Comparison of ENCODE assay signal across 8 cellular contexts in genomic region chr11:57800444-57801184, GRCh38. TPM values are rescaled to one million over a fixed set of nuclear protein-coding genes. Genes with fewer than 3 reads are reported as not detected.
DNase-seq lines count a peak whose midpoint lies in the region; ATAC-seq, FAIRE-seq and TF ChIP-seq lines count a peak whose summit lies in the region.

No MANE protein-coding gene starts in this region.

- no peak overlapping the region for H3K27ac ChIP-seq in HEK293 (ENCODE audit: extremely low read depth, low read depth, low read length)

- H3K27me3 Mint-ChIP-seq in chondrocyte (ENCODE audit: low read depth), result no peaks in the 10 kb centered on the region

- no peak overlapping the region for H3K4me3 Mint-ChIP-seq in chondrocyte (ENCODE audit: unreplicated experiment)

- H3K9me3 ChIP-seq in HEK293 (ENCODE audit: control insufficient read depth, insufficient read depth, low read depth, low read length), result no peaks in the 10 kb centered on the region

- H3K4me3 ChIP-seq in HEK293 (ENCODE audit: low read depth, low read length), result no peak overlapping the region

- no peaks in the 10 kb centered on the region for H3K4me1 ChIP-seq in HEK293 (ENCODE audit: control insufficient read depth, insufficient read depth, low read length)

- H3K4me1 Mint-ChIP-seq in chondrocyte (ENCODE audit: low read depth), result peaks cover 31% of the 10 kb centered on the region

- peak overlapping the region; percentile 37 for H3K27ac Mint-ChIP-seq in chondrocyte (ENCODE audit: unreplicated experiment)

- peak; percentile 69 for FAIRE-seq in A204.1 (lab: Jason Lieb, UNC)

- TF ChIP-seq CTCF in GM10248 (IDR thresholded peaks at IDR 0.05; ENCODE audit: control extremely low read depth, extremely low read depth, low read depth, missing control alignments), result peak; percentile 67
- TF ChIP-seq CTCF in HEK293 (tag by site-specific recombination; IDR thresholded peaks at IDR 0.05), result peak; percentile 46; the same call in 1 of the 2 replicates
- peak; percentile 94 for TF ChIP-seq CTCF in chondrocyte (IDR thresholded peaks at IDR 0.05)

- CTCF ChIA-PET in GM10248 (lab: Yijun Ruan, JAX), result interaction anchor here (0.6 to 6.5 kb wide), 60 partner anchors 8 to 763 kb away, joined by 3 to 142 read pairs (median 6); partner anchors contain the start of genes BTBD18, CTNND1, MED19 and RTN4RL2
- CTCF ChIA-PET in HEK293 (lab: Yijun Ruan, JAX), result interaction anchor here (0.5 to 5.6 kb wide), 56 partner anchors 9 to 1348 kb away, joined by 3 to 151 read pairs (median 4); partner anchors contain the start of genes BTBD18, CTNND1, SELENOH and UBE2L6

- DNase-seq in GM10248 (ENCODE audit: extremely low spot score) (peak; percentile 71), M059J (ENCODE audit: low read depth) (peak; percentile 76), RKO (ENCODE audit: low spot score) (peak; percentile 82), chondrocyte (ENCODE audit: low spot score) (no peak), left colon (no peak), stromal cell of bone marrow (ENCODE audit: low read depth) (peak; percentile 50)

- POLR2A ChIA-PET in GM10248 (lab: Yijun Ruan, JAX), result interaction anchor here (0.6 to 1.4 kb wide), 5 partner anchors 14 to 125 kb away, joined by 3 to 5 read pairs (median 4); partner anchors contain the start of gene SELENOH
- POLR2A ChIA-PET in HEK293 (lab: Yijun Ruan, JAX), result interaction anchor here (0.5 to 2.0 kb wide), 10 partner anchors 10 to 129 kb away, joined by 3 to 16 read pairs (median 6); partner anchors contain the start of genes CTNND1, MED19, SELENOH and TMX2

- peaks cover 36% of the 10 kb centered on the region for H3K36me3 Mint-ChIP-seq in chondrocyte (ENCODE audit: low read depth)

- intact Hi-C loops in left colon (cut with DNase I, micrococcal nuclease), result loop anchor here (5.0 kb wide), 3 partner anchors 38 to 58 kb away; partner anchors contain the start of genes BTBD18 (in 1 of the 2), CTNND1 (in 1 of the 2) and SELENOH (in 1 of the 2)

- peaks cover 25 to 70% of the 10 kb centered on the region in 2 experiments for H3K36me3 ChIP-seq in HEK293 (ENCODE audit: control insufficient read depth in 2 of 2, insufficient read depth in 1 of 2, low read length in 2 of 2)

- ATAC-seq in left colon, result peak; percentile 67

- no peaks in the 10 kb centered on the region for H3K9me3 Mint-ChIP-seq in chondrocyte (ENCODE audit: low read depth)

TF ChIP-seq in HEK293, 187 proteins besides CTCF, POLR2A, EP300 and RAD21:
- TF ChIP-seq ZEB2 (tag by site-specific recombination; IDR thresholded peaks at IDR 0.05) (peak; percentile 63; the same call in 1 of the 2 replicates), PRDM1 (tag by site-specific recombination; IDR thresholded peaks at IDR 0.05) (peak; percentile 85), ZFP69B (tag by site-specific recombination; IDR thresholded peaks at IDR 0.05) (no peak), OSR2 (tag by site-specific recombination; IDR thresholded peaks at IDR 0.05) (peak; percentile 56; the same call in 1 of the 2 replicates), ZNF530 (tag by site-specific recombination; IDR thresholded peaks at IDR 0.05; ENCODE audit: low read depth) (no peak), SP3 (tag by site-specific recombination; IDR thresholded peaks at IDR 0.05) (no peak), ZBTB17 (tag by site-specific recombination; IDR thresholded peaks at IDR 0.05) (peak; percentile 95), ZNF654 (tag by site-specific recombination; IDR thresholded peaks at IDR 0.05; ENCODE audit: low read depth) (peak; percentile 78), ZBTB21 (tag by site-specific recombination; IDR thresholded peaks at IDR 0.05) (0 out of 2 replicates have a peak, but pooled peaks have one; percentile 20), ZNF2 (tag by site-specific recombination; IDR thresholded peaks at IDR 0.05) (0 out of 2 replicates have a peak, but pooled peaks have one; percentile 41), GLIS1 (tag by site-specific recombination; IDR thresholded peaks at IDR 0.05) (peak; percentile 25), EGR2 (tag by site-specific recombination; IDR thresholded peaks at IDR 0.05; ENCODE audit: low read depth) (0 out of 2 replicates have a peak, but pooled peaks have one; percentile 6), ZNF510 (tag by site-specific recombination; IDR thresholded peaks at IDR 0.05; ENCODE audit: insufficient replicate concordance) (no peak), ZNF629 (tag by site-specific recombination; IDR thresholded peaks at IDR 0.05) (peak; percentile 58; the same call in 1 of the 2 replicates), REST (tag by site-specific recombination; IDR thresholded peaks at IDR 0.05) (peak; percentile 42; the same call in 1 of the 2 replicates), ZNF366 (tag by site-specific recombination; conservative IDR thresholded peaks at IDR 0.05) (peak; percentile 67), IKZF3 (tag by site-specific recombination; IDR thresholded peaks at IDR 0.05) (peak; percentile 74; the same call in 1 of the 2 replicates), SP7 (tag by site-specific recombination; IDR thresholded peaks at IDR 0.05) (0 out of 2 replicates have a peak, but pooled peaks have one; percentile 27)

RNA-seq across cellular contexts. Expression of gene CTNND1, which starts 39.0 kb away (rescaled TPM):
- total RNA-seq in M059J (2014; rRNA removed; shearing (Covaris generic)), result 50.5 and 73.8 TPM in 2 replicates
- total RNA-seq in chondrocyte, result 126 to 156 TPM (median 138 TPM) in 3 replicates
- 100 to 1,000 TPM; 458 to 553 TPM for total RNA-seq in left colon

RNA-seq across cellular contexts. Expression of gene BTBD18, which starts 49.0 kb away (rescaled TPM):
- total RNA-seq in M059J (2014; rRNA removed; shearing (Covaris generic)), result not detected in 2 replicates
- not detected in 3 replicates for total RNA-seq in chondrocyte
- not detected for total RNA-seq in left colon

RNA-seq across cellular contexts. Expression of gene SELENOH, which starts 59.3 kb away (rescaled TPM):
- 275 and 279 TPM in 2 replicates for total RNA-seq in M059J (2014; rRNA removed; shearing (Covaris generic))
- total RNA-seq in chondrocyte, result 84.4 to 92.1 TPM (median 87.3 TPM) in 3 replicates
- 10 to 100 TPM; 64.0 to 77.4 TPM for total RNA-seq in left colon

Comparison
In these comparisons a context has a peak if more than half of its experiments do, and no peak if none do; other contexts are left out.
1. DNase-seq: peak in GM10248 (single experiment), M059J (single experiment), RKO (single experiment) and stromal cell of bone marrow (single experiment); none in chondrocyte (single experiment) and left colon (0 of 2).
2. Peak in every context shown above with its lines, with median percentiles within 50 percentile points of each other: CTCF ChIP-seq.